18 cellular contexts compared by ENCODE assay signal in genomic region chr2:62185828-62186483, GRCh38.
"Had no signal": no experiment of that assay in that cellular context is flagged by ENCODE, and none has a peak within 500 bp of the region (broad histone marks: within the 10 kb centered on the region; RNA-seq: fewer than 3 reads in every experiment).

No MANE protein-coding gene starts in this region.

- ATAC-seq: activated CD4-positive, alpha-beta T cell treated with anti-CD3 and anti-CD28 coated beads for 36 hours; activated CD8-positive, alpha-beta memory T cell treated with anti-CD3 and anti-CD28 coated beads, Interleukin-2, amount 10 ng/mL, durations not matched to agents 7 days and 5 days; esophagus mucosa; stimulated activated naive CD8-positive, alpha-beta T cell treated with anti-CD3 and anti-CD28 coated beads, Interleukin-15, Interleukin-2, amounts not matched to agents 100 U/mL and 50 U/mL, for 24 hours; T-cell had no signal

- H3K4me3 ChIP-seq: adrenal gland, hepatocyte, suprapubic skin, upper lobe of left lung had no signal

- H3K9me3 ChIP-seq: adrenal gland, suprapubic skin, upper lobe of left lung had no signal

- H3K36me3 ChIP-seq: adrenal gland, suprapubic skin, upper lobe of left lung had no signal

- DNase-seq: activated CD4-positive, alpha-beta memory T cell treated with anti-CD3 and anti-CD28 coated beads for 36 hours; activated CD4-positive, alpha-beta T cell treated with anti-CD3 and anti-CD28 coated beads for 36 hours; activated CD8-positive, alpha-beta memory T cell treated with anti-CD3 and anti-CD28 coated beads, Interleukin-2, amount 10 ng/mL, durations not matched to agents 7 days and 5 days; activated T-cell treated with anti-CD3 and anti-CD28 coated beads, Interleukin-2, amount 50 U/mL, for 1 hour; kidney; occipital lobe; small intestine; stimulated activated CD4-positive, alpha-beta T cell treated with anti-CD3 and anti-CD28 coated beads, Interleukin-4, amount 100 ng/mL, for 4 hours; stimulated activated CD8-positive, alpha-beta memory T cell treated with anti-CD3 and anti-CD28 coated beads, Interleukin-4, amount 100 ng/mL, for 48 hours; stimulated activated naive CD8-positive, alpha-beta T cell treated with anti-CD3 and anti-CD28 coated beads, Interleukin-15, Interleukin-2, amounts not matched to agents 100 U/mL and 50 U/mL, for 24 hours; T-cell; T-helper 9 cell; upper lobe of left lung had no signal

- H3K27ac ChIP-seq: adrenal gland, hepatocyte, VCaP had no signal

- H3K27me3 ChIP-seq: adrenal gland, hepatocyte, suprapubic skin, upper lobe of left lung had no signal
